ENCODE assay signal across 8 cellular contexts in genomic region chr2:84905181-84906107, GRCh38. TPM values are rescaled to one million over a fixed set of nuclear protein-coding genes. Genes with fewer than 3 reads are reported as not detected.
DNase-seq lines count a peak whose midpoint lies in the region; ATAC-seq and TF ChIP-seq lines count a peak whose summit lies in the region.

Gene TMSB10 (plus strand): TSS chr2:84905656.

- H3K9ac ChIP-seq in GM23248, result peak within 1 kb of the TSS; percentile 96

- H3K27me3 ChIP-seq in GM23248 (replicated peaks; ENCODE audit: insufficient read depth) (no peaks in the 10 kb centered on the region), SJCRH30 (no peaks in the 10 kb centered on the region), foreskin keratinocyte (no peaks in the 10 kb centered on the region), neuron (ENCODE audit: insufficient read depth, low read length) (no peaks in the 10 kb centered on the region)

- H4K20me1 ChIP-seq in GM23248 (ENCODE audit: insufficient read depth), result no peaks in the 10 kb centered on the region

- H3K36me3 ChIP-seq in GM23248 (ENCODE audit: low read depth) (peaks cover 9% of the 10 kb centered on the region), SJCRH30 (peaks cover 12% of the 10 kb centered on the region; the same call in 1 of the 2 replicates), neuron (ENCODE audit: insufficient read depth, low read length) (peaks cover 11% of the 10 kb centered on the region)

- peak; percentile 57 for TF ChIP-seq CTCF in foreskin keratinocyte (conservative IDR thresholded peaks at IDR 0.05)
- no peak for TF ChIP-seq CTCF in subcutaneous adipose tissue (IDR thresholded peaks at IDR 0.05; ENCODE audit: low read depth)

- H3K4me1 ChIP-seq in GM23248 (ENCODE audit: insufficient read depth), result 0 out of 2 replicates have a peak, but pooled peaks cover 4% of the 10 kb centered on the region
- peaks cover 3% of the 10 kb centered on the region; the same call in 1 of the 2 replicates for H3K4me1 ChIP-seq in SJCRH30
- no peaks in the 10 kb centered on the region for H3K4me1 ChIP-seq in foreskin keratinocyte
- H3K4me1 ChIP-seq in neuron (ENCODE audit: insufficient read depth, low read length), result peaks cover 30% of the 10 kb centered on the region

- WGBS in GM23248 (ENCODE audit: low coverage in 1 of 2, low lambda C conversion rate in 2 of 2, missing lambda C conversion rate in 2 of 2), 2 experiments, result 1 to 2% methylated on average over 53 to 76 of the region's 94 CpGs

- peak within 1 kb of the TSS; percentile 90 for H3K4me2 ChIP-seq in GM23248 (ENCODE audit: unreplicated experiment)

- peaks cover 15% of the 10 kb centered on the region for H3K79me2 ChIP-seq in GM23248 (ENCODE audit: insufficient read depth)

- in situ Hi-C loops in GM23248 (cut with MboI), result no loop called here

- H2AFZ ChIP-seq in GM23248 (peak within 1 kb of the TSS; percentile 73), neuron (ENCODE audit: low read depth, low read length) (peak within 1 kb of the TSS; percentile 61)

- H3K9me3 ChIP-seq in GM23248 (ENCODE audit: low read depth), result no peaks in the 10 kb centered on the region
- H3K9me3 ChIP-seq in SJCRH30 (replicated peaks), result no peaks in the 10 kb centered on the region
- peaks cover 9% of the 10 kb centered on the region for H3K9me3 ChIP-seq in neuron (ENCODE audit: low read length)

- peak; percentile 68 for ATAC-seq in foreskin keratinocyte

- H3F3A ChIP-seq in GM23248 (ENCODE audit: insufficient read depth), result peaks cover 47% of the 10 kb centered on the region

- peak within 1 kb of the TSS; percentile 95 for H3K4me3 ChIP-seq in GM23248
- H3K4me3 ChIP-seq in SJCRH30, result peak within 1 kb of the TSS; percentile 96
- H3K4me3 ChIP-seq in neuron (ENCODE audit: low read length), result peak within 1 kb of the TSS; percentile 87

- no peaks in the 10 kb centered on the region for H3K9me2 ChIP-seq in GM23248 (ENCODE audit: insufficient read depth)

- H3K27ac ChIP-seq in GM23248 (peak within 1 kb of the TSS; percentile 79), SJCRH30 (peak within 1 kb of the TSS; percentile 77), foreskin keratinocyte (peak within 1 kb of the TSS; percentile 88)

- peak; percentile 86 for DNase-seq in ELR (ENCODE audit: low read depth)
- DNase-seq in GM23248, result peak; percentile 93
- DNase-seq in Kasumi-1 (lab: John Stamatoyannopoulos, UW), result peak; percentile 60 to 61
- DNase-seq in SJCRH30, result peak; percentile 89 to 92
- DNase-seq in activated gamma-delta T cell treated with Interleukin-2 at 50 U/mL for 16 hours, result peak; percentile 89
- peak in 1 of 2 donors; percentile 66 for DNase-seq in foreskin keratinocyte

RNA-seq across cellular contexts. Expression of gene TMSB10, which starts in this region (rescaled TPM):
- 3,621 and 4,663 TPM in 2 replicates for total RNA-seq in GM23248 (2014; rRNA removed; shearing (Covaris generic))
- polyA plus RNA-seq in GM23248 (2016; fragmentation: Nextera tagmentation; extraction: Ambion mirVana) (6,241 and 6,275 TPM in 2 replicates), foreskin keratinocyte (12,196 and 12,994 TPM in 2 replicates)
- total RNA-seq in SJCRH30 (2014; rRNA removed; shearing (Covaris generic)), result 2,317 and 2,398 TPM in 2 replicates
- total RNA-seq in foreskin keratinocyte (7,809 and 8,573 TPM in 2 replicates), subcutaneous adipose tissue (1,000 to 10,000 TPM; 4,028 to 7,366 (median 5,247) TPM)
